Comparison of ENCODE assay signal across 13 cellular contexts in the genomic region with DNA sequence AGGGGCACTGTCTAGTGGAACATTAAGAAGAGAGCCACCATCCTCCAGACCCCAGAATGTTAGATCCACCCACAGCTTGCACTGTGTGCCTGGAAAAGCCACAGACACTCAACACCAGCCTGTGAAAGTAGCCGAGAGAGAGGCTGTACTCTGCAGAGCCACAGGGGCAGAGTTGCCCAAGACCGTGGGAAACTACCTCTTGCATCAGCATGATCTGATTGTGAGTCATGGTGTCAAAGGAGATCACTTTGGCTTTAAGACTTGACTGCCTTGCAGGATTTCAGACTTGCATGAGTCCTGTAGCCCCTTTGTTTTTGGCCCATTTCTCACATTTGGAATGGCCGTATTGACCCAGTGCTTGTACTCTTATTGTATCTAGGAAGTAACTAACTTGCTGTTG.
DNase-seq lines count a peak whose midpoint lies in the region; ATAC-seq and TF ChIP-seq lines count a peak whose summit lies in the region.
"Had no signal": no experiment of that assay in that cellular context is flagged by ENCODE, and none has a peak within 500 bp of the region (broad histone marks: within the 10 kb centered on the region; RNA-seq: fewer than 3 reads in every experiment).

No MANE protein-coding gene starts in this region.

- ATAC-seq in DND-41 (ENCODE audit: insufficient read depth, low read depth) = 0 out of 3 replicates have a peak, but pooled peaks have one; percentile 22
- no peak for ATAC-seq in HG03469 (IDR thresholded peaks at IDR 0.05; ENCODE audit: unreplicated experiment)
- ATAC-seq in GM18517 (IDR thresholded peaks at IDR 0.05; ENCODE audit: unreplicated experiment) = no peak
- no peak for ATAC-seq in GM21528 (IDR thresholded peaks at IDR 0.05; ENCODE audit: low FRiP score, unreplicated experiment)
- no peak for ATAC-seq in GM19324 (IDR thresholded peaks at IDR 0.05; ENCODE audit: low FRiP score, unreplicated experiment)
- ATAC-seq: effector memory CD8-positive, alpha-beta T cell; left ventricle myocardium superior; right cardiac atrium had no signal

- WGBS in adrenal gland, 4 donors = 44 to 80% (median 66%) methylated on average over 3 of the region's 3 CpGs
- 81% methylated on average over 3 of the region's 3 CpGs for WGBS in liver

- H3K4me3 ChIP-seq in DND-41 (ENCODE audit: low read depth in 1 of 2, low read length in 2 of 2) (no peak overlapping the region), adrenal gland (no peak overlapping the region), liver (ENCODE audit: low read depth in 1 of 3, low read length in 3 of 3) (no peak overlapping the region)

- peak; percentile 6 for DNase-seq in DND-41
- peak; percentile 52 for DNase-seq in HS-5 (ENCODE audit: low read depth)
- DNase-seq in adrenal gland = peak; percentile 30 to 78 (median 58)
- DNase-seq: effector memory CD8-positive, alpha-beta T cell; left ventricle myocardium superior; NCI-H2171; right cardiac atrium; stimulated activated naive CD4-positive, alpha-beta T cell had no signal

- H3K9me3 ChIP-seq in DND-41 (ENCODE audit: insufficient read depth, low read length, severe bottlenecking) = no peaks in the 10 kb centered on the region
- H3K9me3 ChIP-seq in adrenal gland (replicated peaks in 1 of 3) = no peaks in the 10 kb centered on the region
- peaks cover 0 to 3% (median 0%) of the 10 kb centered on the region in 4 donors for H3K9me3 ChIP-seq in liver (ENCODE audit: control insufficient read depth in 4 of 4, low read length in 3 of 4)

- H3K27me3 ChIP-seq in DND-41 (ENCODE audit: insufficient read depth, low read length, poor library complexity) = no peaks in the 10 kb centered on the region
- H3K27me3 ChIP-seq in adrenal gland = no peaks in the 10 kb centered on the region
- H3K27me3 ChIP-seq in liver (ENCODE audit: control insufficient read depth in 4 of 4, insufficient read depth in 4 of 4, low read length in 3 of 4) = no peaks in the 10 kb centered on the region

- H3K27ac ChIP-seq in DND-41 (ENCODE audit: low read length) (no peak overlapping the region), adrenal gland (no peak overlapping the region), liver (ENCODE audit: low read depth in 1 of 2, low read length in 2 of 2) (no peak overlapping the region)

- no peaks in the 10 kb centered on the region for H3K79me2 ChIP-seq in DND-41 (ENCODE audit: insufficient read depth, low read length)

- TF ChIP-seq CTCF in DND-41 (IDR thresholded peaks at IDR 0.05; ENCODE audit: borderline replicate concordance, extremely low read depth, low read length, poor library complexity, severe bottlenecking) (no peak), adrenal gland (IDR thresholded peaks at IDR 0.05) (no peak), liver (IDR thresholded peaks at IDR 0.05; ENCODE audit: low read depth, low read length, missing input control) (no peak)

- no peak for TF ChIP-seq POLR2A in adrenal gland (IDR thresholded peaks at IDR 0.05)

- no peak overlapping the region for H2AFZ ChIP-seq in DND-41 (ENCODE audit: low read depth, low read length)

- no peaks in the 10 kb centered on the region for H4K20me1 ChIP-seq in DND-41 (ENCODE audit: insufficient read depth, low read length)

- H3K4me1 ChIP-seq in DND-41 (ENCODE audit: insufficient read depth, low read length) = no peaks in the 10 kb centered on the region
- H3K4me1 ChIP-seq in adrenal gland (replicated peaks in 1 of 2) = no peaks in the 10 kb centered on the region
- H3K4me1 ChIP-seq in liver (ENCODE audit: control insufficient read depth in 4 of 4, insufficient read depth in 4 of 4, low read length in 3 of 4) = no peaks in the 10 kb centered on the region

- H3K36me3 ChIP-seq in DND-41 (ENCODE audit: insufficient read depth, low read length) = no peaks in the 10 kb centered on the region
- no peaks in the 10 kb centered on the region for H3K36me3 ChIP-seq in adrenal gland (replicated peaks in 1 of 2)
- H3K36me3 ChIP-seq in liver (ENCODE audit: control insufficient read depth in 4 of 4, insufficient read depth in 3 of 4, low read depth in 1 of 4, low read length in 3 of 4) = no peaks in the 10 kb centered on the region

- no peak overlapping the region for H3K9ac ChIP-seq in DND-41 (ENCODE audit: low read depth, low read length)
- H3K9ac ChIP-seq in liver (ENCODE audit: low read depth in 1 of 2, low read length in 2 of 2) = no peak overlapping the region

- no peak overlapping the region for H3K4me2 ChIP-seq in DND-41 (ENCODE audit: insufficient read depth, low read length)

- no peak for TF ChIP-seq RAD21 in liver (IDR thresholded peaks at IDR 0.05)

- intact Hi-C loops in adrenal gland (cut with DNase I) = no loop called here

TF ChIP-seq in liver, 16 proteins besides CTCF, POLR2A, EP300 and RAD21:
- TF ChIP-seq, protein P1, sequence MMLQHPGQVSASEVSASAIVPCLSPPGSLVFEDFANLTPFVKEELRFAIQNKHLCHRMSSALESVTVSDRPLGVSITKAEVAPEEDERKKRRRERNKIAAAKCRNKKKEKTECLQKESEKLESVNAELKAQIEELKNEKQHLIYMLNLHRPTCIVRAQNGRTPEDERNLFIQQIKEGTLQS (IDR thresholded peaks at IDR 0.05) = peak; percentile 73
- TF ChIP-seq JUND (IDR thresholded peaks at IDR 0.05) (peak in 1 of 2 donors; percentile 68), HNF4G (IDR thresholded peaks at IDR 0.05) (no peak), HNF4A (conservative IDR thresholded peaks at IDR 0.05) (peak in 1 of 2 donors; percentile 5)

Comparison
In these comparisons a context has a peak if more than half of its experiments do, and no peak if none do; other contexts are left out.
1. DNase-seq: peak in every context shown above with its lines; median percentile 58 in adrenal gland; 52 in HS-5; 6 in DND-41.